Comparison of ENCODE assay signal across 9 cellular contexts in the genomic region with DNA sequence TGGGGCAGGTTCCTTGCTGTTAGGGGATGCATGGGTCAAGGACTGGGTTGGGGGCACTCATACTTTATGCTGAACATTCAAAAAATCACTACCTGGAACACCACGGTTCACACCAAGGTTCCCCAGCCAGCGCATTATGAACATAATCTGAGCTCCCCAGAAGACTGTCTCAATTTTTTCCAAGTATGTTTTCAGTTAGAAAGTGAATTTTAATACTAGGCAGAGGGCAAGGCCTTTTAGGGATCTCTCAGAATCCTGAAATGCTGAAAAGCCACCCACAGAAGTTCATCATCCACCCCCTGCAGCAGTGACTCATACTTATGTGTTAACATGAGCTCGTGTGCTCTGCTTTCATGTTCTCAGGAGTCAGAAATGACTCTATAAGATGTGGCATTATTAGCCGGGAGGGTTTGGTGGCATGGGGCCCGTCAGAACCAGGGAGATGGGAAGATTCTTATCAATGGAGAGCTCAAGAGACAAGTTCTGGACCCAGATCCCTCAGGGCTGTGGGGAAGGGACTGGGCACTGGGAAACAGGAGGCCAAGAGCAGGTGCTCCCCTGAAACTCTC.
DNase-seq lines count a peak whose midpoint lies in the region; ATAC-seq lines count a peak whose summit lies in the region.
"Had no signal": no experiment of that assay in that cellular context is flagged by ENCODE, and none has a peak within 500 bp of the region (broad histone marks: within the 10 kb centered on the region; RNA-seq: fewer than 3 reads in every experiment).

No MANE protein-coding gene starts in this region.

- peak overlapping the region; percentile 88 for H3K27ac ChIP-seq in mesenchymal stem cell (ENCODE audit: low read length, poor library complexity, severe bottlenecking)

- no peaks in the 10 kb centered on the region for H3K36me3 ChIP-seq in mesenchymal stem cell (ENCODE audit: control insufficient read depth in 1 of 2, insufficient read depth in 2 of 2, low read depth in 1 of 2, low read length in 2 of 2)

- WGBS in mesenchymal stem cell, result 11% methylated on average over 3 of the region's 5 CpGs

- peak overlapping the region; percentile 69 for H2BK5ac ChIP-seq in mesenchymal stem cell (ENCODE audit: low read depth, low read length, poor library complexity, severe bottlenecking)

- ATAC-seq in HG02973 (IDR thresholded peaks at IDR 0.05; ENCODE audit: unreplicated experiment) (no peak), GM21717 (IDR thresholded peaks at IDR 0.05; ENCODE audit: unreplicated experiment) (no peak)

- no peak overlapping the region for H3K23ac ChIP-seq in mesenchymal stem cell (ENCODE audit: low read length in 2 of 2)

- H4K8ac ChIP-seq in mesenchymal stem cell (ENCODE audit: low read length), result no peak overlapping the region

- no peak overlapping the region for H3K14ac ChIP-seq in mesenchymal stem cell (ENCODE audit: low read length in 2 of 2)

- peaks cover 5% of the 10 kb centered on the region for H3K9me3 ChIP-seq in mesenchymal stem cell (ENCODE audit: control insufficient read depth, low read length)

- peaks cover 1% of the 10 kb centered on the region for H3K79me1 ChIP-seq in mesenchymal stem cell (replicated peaks; ENCODE audit: low read length, poor library complexity, severe bottlenecking)

- peak; percentile 83 for DNase-seq in AG20443 (ENCODE audit: low spot score)
- DNase-seq in HS-27A (ENCODE audit: low read depth), result peak; percentile 36
- DNase-seq in activated T-helper 9 cell treated with anti-CD3 and anti-CD28 coated beads, Interleukin-2, amount 50 U/mL, for 16 hours (ENCODE audit: low read depth), result peak; percentile 29
- DNase-seq in mesenchymal stem cell, result peak; percentile 61
- DNase-seq in NCI-H510A (lab: John Stamatoyannopoulos, UW), result no peak
- no peak for DNase-seq in NCI-H1694 treated with DMSO at 0.1 percent for 48 hours (lab: John Stamatoyannopoulos, UW)
- DNase-seq: NCI-H446 treated with DMSO at 0.1 percent for 48 hours had no signal

- no peaks in the 10 kb centered on the region for H3K27me3 ChIP-seq in mesenchymal stem cell (ENCODE audit: control insufficient read depth in 1 of 2, insufficient read depth in 1 of 2, low read length in 2 of 2)

- H2BK15ac ChIP-seq in mesenchymal stem cell (ENCODE audit: low read depth, poor library complexity, severe bottlenecking), result no peak overlapping the region

- no peak overlapping the region for H3K4me3 ChIP-seq in mesenchymal stem cell (ENCODE audit: insufficient read depth in 1 of 2, low read depth in 1 of 2, low read length in 2 of 2)

- peak overlapping the region; percentile 94 for H2AK5ac ChIP-seq in mesenchymal stem cell (ENCODE audit: low read length, severe bottlenecking)

- H3K4me2 ChIP-seq in mesenchymal stem cell (ENCODE audit: low read length, poor library complexity, severe bottlenecking), result no peak overlapping the region

- no peak overlapping the region for H4K91ac ChIP-seq in mesenchymal stem cell (ENCODE audit: low read length)

- H3K9ac ChIP-seq in mesenchymal stem cell (ENCODE audit: low read length), result peak overlapping the region; percentile 11

- H2BK12ac ChIP-seq in mesenchymal stem cell (ENCODE audit: low read length in 2 of 2), result no peak overlapping the region

- H2BK120ac ChIP-seq in mesenchymal stem cell (ENCODE audit: low read depth, low read length), result no peak overlapping the region

- H2AFZ ChIP-seq in mesenchymal stem cell (ENCODE audit: low read depth, low read length), result no peak overlapping the region

- no peak overlapping the region for H3K18ac ChIP-seq in mesenchymal stem cell (ENCODE audit: low read depth in 1 of 2, low read length in 2 of 2)

- no peak overlapping the region for H3K4ac ChIP-seq in mesenchymal stem cell (ENCODE audit: low read depth in 1 of 2, low read length in 2 of 2)

- H3K4me1 ChIP-seq in mesenchymal stem cell (ENCODE audit: control insufficient read depth, insufficient read depth, low read depth, low read length), result peaks cover 11% of the 10 kb centered on the region

Comparison
In these comparisons a context has a peak if more than half of its experiments do, and no peak if none do; other contexts are left out.
1. DNase-seq: peak in AG20443 (single experiment), HS-27A (single experiment), activated T-helper 9 cell treated with anti-CD3 and anti-CD28 coated beads, Interleukin-2, amount 50 U/mL, for 16 hours (single experiment) and mesenchymal stem cell (single experiment); none in NCI-H510A (single experiment) and NCI-H1694 treated with DMSO at 0.1 percent for 48 hours (single experiment).